Comparison of ENCODE assay signal across 26 cellular contexts in the genomic region with DNA sequence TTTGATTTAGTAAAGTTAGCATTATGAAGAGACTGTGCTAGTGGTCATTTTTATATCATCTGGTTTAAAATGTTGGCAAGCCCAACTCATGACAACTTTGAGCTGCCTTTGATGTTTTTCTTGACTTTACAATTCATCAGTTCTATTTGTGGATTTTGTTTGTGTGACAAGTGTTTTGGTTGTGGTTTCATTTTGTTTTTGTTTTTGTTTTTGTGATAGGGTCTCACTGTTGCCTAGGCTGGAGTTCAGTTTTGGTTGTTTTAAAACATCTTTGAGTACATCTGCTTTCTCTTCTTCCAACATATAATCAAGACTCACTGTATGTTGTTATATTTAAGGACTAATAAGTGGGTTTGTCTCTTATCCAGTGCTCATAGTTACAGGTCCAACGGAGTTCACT. TPM values are rescaled to one million over a fixed set of nuclear protein-coding genes. Genes with fewer than 3 reads are reported as not detected.
"Had no signal": no experiment of that assay in that cellular context is flagged by ENCODE, and none has a peak within 500 bp of the region (broad histone marks: within the 10 kb centered on the region; RNA-seq: fewer than 3 reads in every experiment).

No MANE protein-coding gene starts in this region.

- H3K27ac ChIP-seq: colonic mucosa, gastrocnemius medialis, ovary, skin epidermis, uterus had no signal

- ATAC-seq: activated CD8-positive, alpha-beta memory T cell treated with anti-CD3 and anti-CD28 coated beads, Interleukin-2, amount 10 ng/mL, durations not matched to agents 7 days and 5 days; activated CD8-positive, alpha-beta T cell treated with anti-CD3 and anti-CD28 coated beads, Interleukin-2, amount 10 ng/mL, durations not matched to agents 7 days and 5 days; gastrocnemius medialis; left cardiac atrium; left ventricle myocardium superior; sciatic nerve; stimulated activated memory B cell treated with anti-CD40 and anti-IgM and Interleukin-4, amounts not matched to agents 10 μg/mL and 1 μg/mL and 100 μg/mL, for 72 hours; stimulated activated naive CD8-positive, alpha-beta T cell treated with anti-CD3 and anti-CD28 coated beads, Interleukin-15, amount 100 ng/mL, for 72 hours had no signal

- H3K4me1 ChIP-seq: colonic mucosa, gastrocnemius medialis, uterus had no signal

- H3K4me3 ChIP-seq: colonic mucosa, gastrocnemius medialis, ovary, skin epidermis, uterus had no signal

- DNase-seq: activated B cell treated with CpG ODN at 0.5 μM for 24 hours; activated CD4-positive, alpha-beta T cell treated with anti-CD3 and anti-CD28 coated beads, Interleukin-2, amount 50 U/mL, for 1 hour; activated CD8-positive, alpha-beta memory T cell treated with anti-CD3 and anti-CD28 coated beads, Interleukin-2, amount 10 ng/mL, durations not matched to agents 7 days and 5 days; activated CD8-positive, alpha-beta T cell treated with anti-CD3 and anti-CD28 coated beads, Interleukin-2, amount 10 ng/mL, durations not matched to agents 7 days and 5 days; activated naive CD8-positive, alpha-beta T cell treated with anti-CD3 and anti-CD28 coated beads, Interleukin-2, amount 50 U/mL, for 24 hours; activated T-cell treated with anti-CD3 and anti-CD28 coated beads, Interleukin-2, amount 50 U/mL, for 48 hours; amygdala; colonic mucosa; effector CD8-positive, alpha-beta T cell; erythroblast; gastrocnemius medialis; hippocampal formation; left cardiac atrium; left ventricle myocardium superior; nephron progenitor cell; ovary; stimulated activated CD4-positive, alpha-beta T cell treated with anti-CD3 and anti-CD28 coated beads, Interleukin-12 subunit alpha, Interleukin-12 subunit beta, amount 100 ng/mL, for 4 hours; stimulated activated CD4-positive, alpha-beta T cell treated with anti-CD3 and anti-CD28 coated beads, Interleukin-4, amount 100 ng/mL, for 4 hours; stimulated activated CD8-positive, alpha-beta memory T cell treated with anti-CD3 and anti-CD28 coated beads, Interleukin-4, amount 100 ng/mL, for 48 hours; stimulated activated naive CD8-positive, alpha-beta T cell treated with anti-CD3 and anti-CD28 coated beads, Interleukin-15, amount 100 ng/mL, for 72 hours; substantia nigra; uterus had no signal

- H3K9me3 ChIP-seq: colonic mucosa, gastrocnemius medialis, ovary, uterus had no signal

- H3K36me3 ChIP-seq: colonic mucosa, gastrocnemius medialis, ovary, uterus had no signal

- H3K27me3 ChIP-seq: colonic mucosa, gastrocnemius medialis, ovary, uterus had no signal

RNA-seq across cellular contexts. Expression of a gene that starts 18.7 kb away (rescaled TPM):
- total RNA-seq: activated B cell treated with CpG ODN at 0.5 μM for 24 hours; activated CD8-positive, alpha-beta memory T cell treated with anti-CD3 and anti-CD28 coated beads, Interleukin-2, amount 10 ng/mL, durations not matched to agents 7 days and 5 days; activated CD8-positive, alpha-beta T cell treated with anti-CD3 and anti-CD28 coated beads, Interleukin-2, amount 10 ng/mL, durations not matched to agents 7 days and 5 days; activated T-helper 2 cell treated with anti-CD3 and anti-CD28 coated beads, Interferon-gamma antibody, Interleukin-2, Interleukin-4, amounts not matched to agents 10 μg/mL and 5 μg/mL and 100 μg/mL, durations not matched to agents 14 hours and 24 hours and 36 hours had no signal
